ENCODE assay signal across 25 cellular contexts in the genomic region with DNA sequence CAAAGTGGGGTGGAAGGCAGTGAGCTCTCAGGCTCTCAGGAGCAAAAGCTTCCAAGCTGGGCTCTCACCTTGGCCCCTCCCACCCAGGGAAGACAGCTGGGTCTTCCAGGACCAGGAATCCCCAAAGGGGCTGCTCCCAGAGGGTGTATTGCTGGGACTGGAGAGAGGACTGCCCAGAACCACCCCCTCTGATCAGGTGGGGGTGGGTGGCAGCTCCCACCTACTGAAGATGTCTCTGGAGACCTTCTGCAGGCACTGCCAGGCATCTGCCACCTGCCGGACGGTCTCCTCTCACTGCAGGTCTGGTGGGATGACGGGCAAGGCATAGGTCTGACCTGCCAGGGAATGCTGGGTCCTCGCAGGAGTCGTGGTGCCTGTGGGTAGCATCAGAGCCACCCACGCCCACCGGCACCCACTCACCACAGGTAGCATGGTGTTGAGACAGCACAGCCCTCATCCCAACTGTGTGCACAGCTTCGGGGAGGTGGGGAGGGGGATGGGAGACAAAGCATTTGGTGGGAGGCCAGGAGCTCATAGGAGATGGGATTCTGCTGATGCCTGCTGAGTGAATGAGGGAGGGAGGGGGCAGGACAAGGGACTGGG.
DNase-seq lines count a peak whose midpoint lies in the region; ATAC-seq, FAIRE-seq and TF ChIP-seq lines count a peak whose summit lies in the region.
"Had no signal": no experiment of that assay in that cellular context is flagged by ENCODE, and none has a peak within 500 bp of the region (broad histone marks: within the 10 kb centered on the region; RNA-seq: fewer than 3 reads in every experiment).

No MANE protein-coding gene starts in this region.

- CTCF ChIA-PET in HepG2 (lab: Yijun Ruan, JAX; ENCODE audit: low intra/inter-chr PET ratio, low total read pairs) = no interaction called here

- no TSS peak for BruUV-seq in HepG2 (replicated peaks; lab: Mats Ljungman, UMichigan)

- H3K27me3 ChIP-seq in HepG2 (ENCODE audit: control insufficient read depth in 1 of 2, insufficient read depth in 2 of 2, low read length in 2 of 2) = peaks cover 2 to 23% of the 10 kb centered on the region in 2 experiments; a peak in 4 of 5 replicates
- no peaks in the 10 kb centered on the region for H3K27me3 ChIP-seq in right lobe of liver
- H3K27me3 ChIP-seq in OCI-LY1 (ENCODE audit: insufficient read depth, low read length) = no peaks in the 10 kb centered on the region

- intact Hi-C loops in HepG2 (cut with micrococcal nuclease; ENCODE audit: unreplicated experiment) (no loop called here), right lobe of liver (cut with DNase I) (no loop called here)

- POLR2A ChIA-PET in HepG2 (lab: Yijun Ruan, JAX) = no interaction called here

- H3K4me1 ChIP-seq in HepG2 (ENCODE audit: insufficient read depth, low read length) = no peaks in the 10 kb centered on the region
- no peaks in the 10 kb centered on the region for H3K4me1 ChIP-seq in right lobe of liver
- H3K4me1 ChIP-seq in OCI-LY1 (ENCODE audit: insufficient read depth, low read length, severe bottlenecking) = no peaks in the 10 kb centered on the region

- TF ChIP-seq CTCF in HepG2 (CRISPR knock-in tag; IDR thresholded peaks at IDR 0.05) = no peak; the same call in 1 of the 2 replicates
- no peak for TF ChIP-seq CTCF in right lobe of liver (IDR thresholded peaks at IDR 0.05)
- TF ChIP-seq CTCF in OCI-LY1 (IDR thresholded peaks at IDR 0.05; ENCODE audit: low read length) = peak; percentile 31

- H4K20me1 ChIP-seq in HepG2 (ENCODE audit: insufficient read depth, low read length) (no peaks in the 10 kb centered on the region), OCI-LY1 (ENCODE audit: insufficient read depth, low read length) (no peaks in the 10 kb centered on the region)

- FAIRE-seq in HepG2 (lab: Jason Lieb, UNC) (no peak), GM19239 (lab: Jason Lieb, UNC) (no peak)
- FAIRE-seq: A204.1, G401.6, GM18507, K562 had no signal

- TF ChIP-seq EP300 in HepG2 (IDR thresholded peaks at IDR 0.05; ENCODE audit: low read depth in 2 of 2, low read length in 2 of 2) (no peak), HepG2 (CRISPR knock-in tag; IDR thresholded peaks at IDR 0.05; ENCODE audit: borderline replicate concordance) (no peak)

- no peak overlapping the region for H2AFZ ChIP-seq in HepG2 (ENCODE audit: low read length)
- H2AFZ ChIP-seq in OCI-LY1 (ENCODE audit: low read length) = no peak overlapping the region
- H2AFZ ChIP-seq: GM23338 had no signal

- ATAC-seq in HepG2 = peak; percentile 21; the same call in 1 of the 3 replicates
- ATAC-seq in right lobe of liver = no peak
- no peak for ATAC-seq in HG03571 (IDR thresholded peaks at IDR 0.05; ENCODE audit: unreplicated experiment)
- ATAC-seq: GM23338, K562 had no signal

- WGBS in HepG2 (ENCODE audit: low lambda C conversion rate) = 9% methylated on average over 5 of the region's 8 CpGs
- WGBS in right lobe of liver (ENCODE audit: insufficient coverage, low coverage, low lambda C conversion rate, missing lambda C conversion rate) = 54% methylated on average over 3 of the region's 8 CpGs

- H3K4me2 ChIP-seq in HepG2 (ENCODE audit: low read depth, low read length) = no peak overlapping the region
- H3K4me2 ChIP-seq in OCI-LY1 (ENCODE audit: low read length) = no peak overlapping the region
- H3K4me2 ChIP-seq: GM23338 had no signal

- H3K27ac ChIP-seq in HepG2 (ENCODE audit: extremely low read length, insufficient read depth, low read length) (no peak overlapping the region), right lobe of liver (no peak overlapping the region), OCI-LY1 (ENCODE audit: low read depth, low read length, poor library complexity, severe bottlenecking) (no peak overlapping the region)
- H3K27ac ChIP-seq: C4-2B, RWPE1, SK-N-MC had no signal

- H3K9me2 ChIP-seq in OCI-LY1 (ENCODE audit: low read depth, low read length) = no peaks in the 10 kb centered on the region

- no peak for TF ChIP-seq RAD21 in HepG2 (CRISPR knock-in tag; IDR thresholded peaks at IDR 0.05)

- H3K79me2 ChIP-seq in HepG2 (ENCODE audit: insufficient read depth, low read length) (no peaks in the 10 kb centered on the region), OCI-LY1 (ENCODE audit: insufficient read depth, low read length) (no peaks in the 10 kb centered on the region)

- H3K9ac ChIP-seq in HepG2 (ENCODE audit: insufficient read depth, low read depth, low read length) (no peak overlapping the region), OCI-LY1 (ENCODE audit: low read length) (no peak overlapping the region)

- no peaks in the 10 kb centered on the region for H3F3A ChIP-seq in OCI-LY1 (ENCODE audit: insufficient read depth, low read length)

- no peak for TF ChIP-seq POLR2A in HepG2 (IDR thresholded peaks at IDR 0.05; ENCODE audit: insufficient read depth in 1 of 2, low read depth in 2 of 2, low read length in 2 of 2)
- TF ChIP-seq POLR2A in right lobe of liver (IDR thresholded peaks at IDR 0.05) = no peak

- H3K36me3 ChIP-seq in HepG2 (replicated peaks in 1 of 2; ENCODE audit: control insufficient read depth in 1 of 2, insufficient read depth in 2 of 2, low read length in 2 of 2) (no peaks in the 10 kb centered on the region), right lobe of liver (no peaks in the 10 kb centered on the region), OCI-LY1 (ENCODE audit: insufficient read depth, low read length) (no peaks in the 10 kb centered on the region)

- in situ Hi-C loops in HepG2 (cut with HindIII; ENCODE audit: extremely low pct_ligation_motif_present, low pct_unique_long_range_greater_than_20kb) = no loop called here

- H3K4me3 ChIP-seq in HepG2 (replicated peaks in 1 of 3; ENCODE audit: insufficient read depth in 1 of 3, low read depth in 2 of 3, low read length in 3 of 3) (no peak overlapping the region), right lobe of liver (no peak overlapping the region), OCI-LY1 (ENCODE audit: low read depth, low read length, poor library complexity, severe bottlenecking) (no peak overlapping the region)
- H3K4me3 ChIP-seq: GM23338, K562, SK-N-MC had no signal

- DNase-seq in HepG2 (ENCODE audit: low spot score) = no peak
- no peak for DNase-seq in right lobe of liver
- DNase-seq in islet precursor cell = peak; percentile 49
- no peak for DNase-seq in GM19239 (ENCODE audit: insufficient read length, low spot score)
- DNase-seq in nucleus accumbens (lab: John Stamatoyannopoulos, UW) = no peak
- DNase-seq: Calu3; CD8-positive, alpha-beta memory T cell; DMS153; HCEC 1CT; MM.1S; NCI-H1436 treated with DMSO at 0.1 percent for 48 hours; NCI-H2029; NCI-H524 treated with DMSO at 0.1 percent for 48 hours; SHP77 treated with DMSO at 0.1 percent for 48 hours; SW 1271 had no signal

- H3K9me3 ChIP-seq in HepG2 (ENCODE audit: low read length) = no peaks in the 10 kb centered on the region
- no peaks in the 10 kb centered on the region for H3K9me3 ChIP-seq in right lobe of liver
- H3K9me3 ChIP-seq in OCI-LY1 (ENCODE audit: low read length) = no peaks in the 10 kb centered on the region

TF ChIP-seq in HepG2, 621 proteins besides CTCF, POLR2A, EP300 and RAD21 (continues in another document):
- no peak for TF ChIP-seq ZNF318 (CRISPR knock-in tag; IDR thresholded peaks at IDR 0.05)
